12 cellular contexts compared by ENCODE assay signal in genomic region chr4:112895785-112896184, GRCh38.
DNase-seq lines count a peak whose midpoint lies in the region; ATAC-seq and TF ChIP-seq lines count a peak whose summit lies in the region.
"Had no signal": no experiment of that assay in that cellular context is flagged by ENCODE, and none has a peak within 500 bp of the region (broad histone marks: within the 10 kb centered on the region; RNA-seq: fewer than 3 reads in every experiment).

No MANE protein-coding gene starts in this region.

- WGBS in GM23248 (ENCODE audit: low coverage in 1 of 2, low lambda C conversion rate in 2 of 2, missing lambda C conversion rate in 2 of 2), 2 experiments: 38 to 41% methylated on average over 3 of the region's 3 CpGs

- H3K36me3 ChIP-seq in Caco-2 (ENCODE audit: control insufficient read depth, insufficient read depth, low read length) (no peaks in the 10 kb centered on the region), GM23248 (ENCODE audit: low read depth) (no peaks in the 10 kb centered on the region), MM.1S (replicated peaks; ENCODE audit: insufficient read depth, low read length) (no peaks in the 10 kb centered on the region)
- H3K36me3 ChIP-seq: upper lobe of left lung had no signal

- H4K20me1 ChIP-seq in GM23248 (ENCODE audit: insufficient read depth) (no peaks in the 10 kb centered on the region), MM.1S (ENCODE audit: insufficient read depth, low read length) (no peaks in the 10 kb centered on the region)

- H3K9me3 ChIP-seq in Caco-2 (no peaks in the 10 kb centered on the region), GM23248 (ENCODE audit: low read depth) (no peaks in the 10 kb centered on the region), MM.1S (replicated peaks; ENCODE audit: insufficient read depth, low read length) (no peaks in the 10 kb centered on the region)
- H3K9me3 ChIP-seq: upper lobe of left lung had no signal

- H3K27ac ChIP-seq in GM23248 (no peak overlapping the region), angular gyrus (ENCODE audit: low read depth, low read length) (peak overlapping the region; percentile 89), MM.1S (ENCODE audit: low read length) (no peak overlapping the region)
- H3K27ac ChIP-seq: upper lobe of left lung had no signal

- H3K4me1 ChIP-seq in Caco-2: peaks cover 58% of the 10 kb centered on the region
- peaks cover 13% of the 10 kb centered on the region for H3K4me1 ChIP-seq in GM23248 (ENCODE audit: insufficient read depth)
- no peaks in the 10 kb centered on the region for H3K4me1 ChIP-seq in MM.1S (ENCODE audit: low read length)
- H3K4me1 ChIP-seq: upper lobe of left lung had no signal

- peaks cover 26% of the 10 kb centered on the region; the same call in 1 of the 2 replicates for H3F3A ChIP-seq in GM23248 (ENCODE audit: insufficient read depth)
- H3F3A ChIP-seq in MM.1S (ENCODE audit: insufficient read depth, low read length): no peaks in the 10 kb centered on the region

- H3K4me3 Mint-ChIP-seq in Caco-2 (ENCODE audit: unreplicated experiment): peak overlapping the region; percentile 29
- H3K4me3 Mint-ChIP-seq: activated CD8-positive, alpha-beta T cell treated with anti-CD3 and anti-CD28 coated beads, Interleukin-2, amount 10 ng/mL, durations not matched to agents 7 days and 5 days; CD8-positive, alpha-beta T cell had no signal

- peak overlapping the region; percentile 21 for H3K27ac Mint-ChIP-seq in Caco-2 (ENCODE audit: unreplicated experiment)
- H3K27ac Mint-ChIP-seq: activated CD8-positive, alpha-beta T cell treated with anti-CD3 and anti-CD28 coated beads, Interleukin-2, amount 10 ng/mL, durations not matched to agents 7 days and 5 days; CD8-positive, alpha-beta T cell had no signal

- no peak for ATAC-seq in HG03571 (IDR thresholded peaks at IDR 0.05; ENCODE audit: unreplicated experiment)
- ATAC-seq: activated CD8-positive, alpha-beta T cell treated with anti-CD3 and anti-CD28 coated beads, Interleukin-2, amount 10 ng/mL, durations not matched to agents 7 days and 5 days; CD8-positive, alpha-beta T cell had no signal

- no peaks in the 10 kb centered on the region for H3K36me3 Mint-ChIP-seq in Caco-2 (ENCODE audit: insufficient read depth, unreplicated experiment)
- H3K36me3 Mint-ChIP-seq: CD8-positive, alpha-beta T cell had no signal

- CTCF ChIA-PET in Caco-2 (lab: Charles Lee): interaction anchor here (0.8 to 1.5 kb wide), 4 partner anchors 40 to 133 kb away, joined by 3 to 9 read pairs (median 4); no protein-coding TSS in a partner anchor

- no peak for DNase-seq in Caco-2
- peak; percentile 59 for DNase-seq in GM23248
- peak; percentile 74 for DNase-seq in kidney tubule cell (ENCODE audit: low spot score)
- no peak for DNase-seq in GM20000 (ENCODE audit: low spot score)
- no peak for DNase-seq in epidermal melanocyte (ENCODE audit: insufficient read length, low spot score)
- DNase-seq in MM.1S: no peak
- DNase-seq: activated CD8-positive, alpha-beta T cell treated with anti-CD3 and anti-CD28 coated beads, Interleukin-2, amount 10 ng/mL, durations not matched to agents 7 days and 5 days; CD8-positive, alpha-beta T cell; right cardiac atrium; upper lobe of left lung had no signal

- POLR2A ChIA-PET in Caco-2 (lab: Charles Lee): interaction anchor here (0.7 kb wide), 1 partner anchor 10 kb away, joined by 3 read pairs; no protein-coding TSS in a partner anchor

- H3K79me2 ChIP-seq in GM23248 (ENCODE audit: insufficient read depth) (no peaks in the 10 kb centered on the region), MM.1S (ENCODE audit: low read length) (no peaks in the 10 kb centered on the region)

- intact Hi-C loops in Caco-2 (cut with micrococcal nuclease; ENCODE audit: unreplicated experiment): loop anchor here (2.0 to 5.0 kb wide), 2 partner anchors 43 kb away; no protein-coding TSS in a partner anchor

- BruUV-seq in Caco-2 (replicated peaks; lab: Mats Ljungman, UMichigan): no TSS peak

- no peaks in the 10 kb centered on the region for H3K9me3 Mint-ChIP-seq in Caco-2 (ENCODE audit: unreplicated experiment)
- H3K9me3 Mint-ChIP-seq: CD8-positive, alpha-beta T cell had no signal

- peaks cover 35% of the 10 kb centered on the region for H3K4me1 Mint-ChIP-seq in Caco-2 (ENCODE audit: low read depth, unreplicated experiment)

- in situ Hi-C loops in GM23248 (cut with MboI): no loop called here

- no peak overlapping the region for H3K9ac ChIP-seq in GM23248
- no peak overlapping the region for H3K9ac ChIP-seq in MM.1S (ENCODE audit: low read length)

- TF ChIP-seq CTCF in Caco-2 (IDR thresholded peaks at IDR 0.05; ENCODE audit: insufficient read depth in 1 of 2, low read depth in 1 of 2, low read length in 1 of 2, severe bottlenecking in 1 of 2, unreplicated experiment in 1 of 2) (no peak), GM20000 (IDR thresholded peaks at IDR 0.05; ENCODE audit: extremely low read depth, missing control alignments) (no peak), MM.1S (IDR thresholded peaks at IDR 0.05; ENCODE audit: low read length) (no peak)

- no peaks in the 10 kb centered on the region for H3K27me3 Mint-ChIP-seq in Caco-2 (ENCODE audit: insufficient read depth, unreplicated experiment)

- H3K27me3 ChIP-seq in Caco-2 (replicated peaks; ENCODE audit: control insufficient read depth, insufficient read depth, low read length) (no peaks in the 10 kb centered on the region), GM23248 (replicated peaks; ENCODE audit: insufficient read depth) (no peaks in the 10 kb centered on the region), MM.1S (replicated peaks; ENCODE audit: insufficient read depth, low read length) (no peaks in the 10 kb centered on the region)
- H3K27me3 ChIP-seq: upper lobe of left lung had no signal

- H3K4me2 ChIP-seq in GM23248 (ENCODE audit: unreplicated experiment): no peak overlapping the region
- H3K4me2 ChIP-seq in MM.1S (ENCODE audit: low read depth, low read length): no peak overlapping the region

- H3K9me2 ChIP-seq in GM23248 (ENCODE audit: insufficient read depth) (no peaks in the 10 kb centered on the region), MM.1S (replicated peaks; ENCODE audit: insufficient read depth, low read length) (no peaks in the 10 kb centered on the region)

- H3K4me3 ChIP-seq in Caco-2 (ENCODE audit: low read depth, low read length): no peak overlapping the region
- no peak overlapping the region for H3K4me3 ChIP-seq in GM23248
- H3K4me3 ChIP-seq in MM.1S (ENCODE audit: low read length): no peak overlapping the region
- H3K4me3 ChIP-seq: upper lobe of left lung had no signal

- H2AFZ ChIP-seq in GM23248 (no peak overlapping the region), MM.1S (ENCODE audit: low read length) (no peak overlapping the region)

Comparison
In these comparisons a context has a peak if more than half of its experiments do, and no peak if none do; other contexts are left out.
1. DNase-seq: peak in GM23248 (single experiment) and kidney tubule cell (single experiment); none in Caco-2 (0 of 2), GM20000 (single experiment), epidermal melanocyte (single experiment) and MM.1S (single experiment).